13 cellular contexts compared by ENCODE assay signal in genomic region chr3:65174713-65175112, GRCh38.
"Had no signal": no experiment of that assay in that cellular context is flagged by ENCODE, and none has a peak within 500 bp of the region (broad histone marks: within the 10 kb centered on the region; RNA-seq: fewer than 3 reads in every experiment).

No MANE protein-coding gene starts in this region.

- H3K27ac ChIP-seq: pancreas had no signal

- H3K4me3 ChIP-seq: pancreas had no signal

- H3K36me3 ChIP-seq: pancreas had no signal

- H3K4me3 Mint-ChIP-seq: brain; central memory CD8-positive, alpha-beta T cell; endodermal cell; stimulated activated naive CD8-positive, alpha-beta T cell treated with anti-CD3 and anti-CD28 coated beads, Interleukin-15, Interleukin-2, amounts not matched to agents 100 ng/mL and 50 ng/mL, for 24 hours; T-helper 17 cell had no signal

- H3K27me3 Mint-ChIP-seq: brain; central memory CD8-positive, alpha-beta T cell; stimulated activated naive CD8-positive, alpha-beta T cell treated with anti-CD3 and anti-CD28 coated beads, Interleukin-15, Interleukin-2, amounts not matched to agents 100 ng/mL and 50 ng/mL, for 24 hours; T-helper 17 cell had no signal

- H3K9me3 ChIP-seq: pancreas had no signal

- H3K9me3 Mint-ChIP-seq: activated T-helper 2 cell treated with anti-CD3 and anti-CD28 coated beads, Interferon-gamma antibody, Interleukin-2, Interleukin-4, amounts not matched to agents 10 μg/mL and 5 μg/mL and 100 μg/mL, durations not matched to agents 14 hours and 24 hours and 36 hours; endodermal cell had no signal

- H3K4me1 Mint-ChIP-seq: central memory CD8-positive, alpha-beta T cell; T-helper 17 cell had no signal

- H3K27me3 ChIP-seq: pancreas had no signal

- H3K4me1 ChIP-seq: pancreas had no signal

- H3K36me3 Mint-ChIP-seq: brain had no signal

- H3K27ac Mint-ChIP-seq: activated T-helper 2 cell treated with anti-CD3 and anti-CD28 coated beads, Interferon-gamma antibody, Interleukin-2, Interleukin-4, amounts not matched to agents 10 μg/mL and 5 μg/mL and 100 μg/mL, durations not matched to agents 14 hours and 24 hours and 36 hours; endodermal cell; stimulated activated naive CD8-positive, alpha-beta T cell treated with anti-CD3 and anti-CD28 coated beads, Interleukin-15, Interleukin-2, amounts not matched to agents 100 ng/mL and 50 ng/mL, for 24 hours; T-helper 17 cell had no signal

- ATAC-seq: left lobe of liver, pancreas, T-helper 17 cell had no signal

- DNase-seq: activated CD4-positive, CD25-positive, alpha-beta regulatory T cell; activated naive CD4-positive, alpha-beta T cell treated with anti-CD3 and anti-CD28 coated beads, Interleukin-2, amount 50 U/mL, for 16 hours; endodermal cell; mesenchymal stem cell; pancreas; stimulated activated CD4-positive, alpha-beta T cell treated with anti-CD3 and anti-CD28 coated beads, Interleukin-2, amount 100 ng/mL, for 48 hours; stimulated activated CD8-positive, alpha-beta memory T cell treated with anti-CD3 and anti-CD28 coated beads, Interleukin-4, amount 100 ng/mL, for 48 hours; T-helper 17 cell had no signal
